17 cellular contexts compared by ENCODE assay signal in genomic region chr7:36198854-36199266, GRCh38. TPM values are rescaled to one million over a fixed set of nuclear protein-coding genes. Genes with fewer than 3 reads are reported as not detected.
A peak's percentile ranks its signal among the peaks of the same experiment; 100 is the strongest.
DNase-seq lines count a peak whose midpoint lies in the region; ATAC-seq, FAIRE-seq and TF ChIP-seq lines count a peak whose summit lies in the region.
"Had no signal": no experiment of that assay in that cellular context is flagged by ENCODE, and none has a peak within 500 bp of the region (broad histone marks: within the 10 kb centered on the region; RNA-seq: fewer than 3 reads in every experiment).

No MANE protein-coding gene starts in this region.

- no peaks in the 10 kb centered on the region for H3F3A ChIP-seq in GM23248 (ENCODE audit: insufficient read depth)

- intact Hi-C loops in upper lobe of right lung (cut with DNase I), result no loop called here

- H3K9me2 ChIP-seq in GM23248 (ENCODE audit: insufficient read depth), result no peaks in the 10 kb centered on the region

- no peaks in the 10 kb centered on the region for H3K79me2 ChIP-seq in GM23248 (ENCODE audit: insufficient read depth)

- H2AFZ ChIP-seq in GM23248, result no peak overlapping the region

- in situ Hi-C loops in GM23248 (cut with MboI), result no loop called here

- ATAC-seq in activated CD8-positive, alpha-beta memory T cell treated with anti-CD3 and anti-CD28 coated beads, Interleukin-2, amount 10 ng/mL, durations not matched to agents 7 days and 5 days, result peak; percentile 51
- peak; percentile 33 for ATAC-seq in upper lobe of right lung
- ATAC-seq in stimulated activated naive B cell treated with anti-CD40 and anti-IgM and Interleukin-4, amounts not matched to agents 10 μg/mL and 1 μg/mL and 100 μg/mL, for 72 hours (replicated peaks), result no peak
- ATAC-seq: left colon had no signal

- H3K4me2 ChIP-seq in GM23248 (ENCODE audit: unreplicated experiment), result no peak overlapping the region

- H3K9ac ChIP-seq in endodermal cell (ENCODE audit: extremely low read depth, low read length, poor library complexity, severe bottlenecking) (no peak overlapping the region), GM23248 (no peak overlapping the region)

- no peaks in the 10 kb centered on the region for H4K20me1 ChIP-seq in GM23248 (ENCODE audit: insufficient read depth)

- TF ChIP-seq CTCF in endodermal cell (conservative IDR thresholded peaks at IDR 0.05), result no peak
- TF ChIP-seq CTCF in upper lobe of right lung (IDR thresholded peaks at IDR 0.05), result no peak

- H3K27me3 Mint-ChIP-seq in activated CD8-positive, alpha-beta memory T cell treated with anti-CD3 and anti-CD28 coated beads, Interleukin-2, amount 10 ng/mL, durations not matched to agents 7 days and 5 days, result peaks cover 15% of the 10 kb centered on the region
- no peaks in the 10 kb centered on the region for H3K27me3 Mint-ChIP-seq in endodermal cell (ENCODE audit: insufficient read depth)
- H3K27me3 Mint-ChIP-seq in stimulated activated naive B cell treated with anti-CD40 and anti-IgM and Interleukin-4, amounts not matched to agents 10 μg/mL and 1 μg/mL and 100 μg/mL, for 72 hours, result peaks cover 0 to 3% of the 10 kb centered on the region in 2 donors
- H3K27me3 Mint-ChIP-seq: type B pancreatic cell had no signal

- no peaks in the 10 kb centered on the region for H3K27me3 ChIP-seq in endodermal cell (ENCODE audit: control insufficient read depth, insufficient read depth, low read length, poor library complexity, severe bottlenecking)
- no peaks in the 10 kb centered on the region for H3K27me3 ChIP-seq in upper lobe of right lung
- H3K27me3 ChIP-seq in GM23248 (replicated peaks; ENCODE audit: insufficient read depth), result no peaks in the 10 kb centered on the region
- H3K27me3 ChIP-seq: esophagus squamous epithelium had no signal

- no peak for FAIRE-seq in RCC 7860 (lab: Jason Lieb, UNC)

- 83 to 92% methylated on average over 3 to 4 of the region's 4 CpGs for WGBS in endodermal cell (ENCODE audit: insufficient coverage in 1 of 2, insufficient read length in 1 of 2), 2 experiments
- WGBS in GM23248 (ENCODE audit: low coverage in 1 of 2, low lambda C conversion rate in 2 of 2, missing lambda C conversion rate in 2 of 2), 2 experiments, result 76% methylated on average over 4 of the region's 4 CpGs

- peaks cover 16% of the 10 kb centered on the region for H3K4me1 Mint-ChIP-seq in activated CD8-positive, alpha-beta memory T cell treated with anti-CD3 and anti-CD28 coated beads, Interleukin-2, amount 10 ng/mL, durations not matched to agents 7 days and 5 days
- H3K4me1 Mint-ChIP-seq in endodermal cell, result peaks cover 20% of the 10 kb centered on the region
- peaks cover 0 to 2% of the 10 kb centered on the region in 2 donors for H3K4me1 Mint-ChIP-seq in stimulated activated naive B cell treated with anti-CD40 and anti-IgM and Interleukin-4, amounts not matched to agents 10 μg/mL and 1 μg/mL and 100 μg/mL, for 72 hours

- H3K4me3 Mint-ChIP-seq in activated CD8-positive, alpha-beta memory T cell treated with anti-CD3 and anti-CD28 coated beads, Interleukin-2, amount 10 ng/mL, durations not matched to agents 7 days and 5 days, result no peak overlapping the region
- no peak overlapping the region for H3K4me3 Mint-ChIP-seq in endodermal cell
- H3K4me3 Mint-ChIP-seq in stimulated activated naive B cell treated with anti-CD40 and anti-IgM and Interleukin-4, amounts not matched to agents 10 μg/mL and 1 μg/mL and 100 μg/mL, for 72 hours, result no peak overlapping the region
- H3K4me3 Mint-ChIP-seq: type B pancreatic cell had no signal

- no peaks in the 10 kb centered on the region for H3K36me3 Mint-ChIP-seq in activated CD8-positive, alpha-beta memory T cell treated with anti-CD3 and anti-CD28 coated beads, Interleukin-2, amount 10 ng/mL, durations not matched to agents 7 days and 5 days
- H3K36me3 Mint-ChIP-seq in endodermal cell (ENCODE audit: low read depth), result peaks cover 22% of the 10 kb centered on the region
- H3K36me3 Mint-ChIP-seq in stimulated activated naive B cell treated with anti-CD40 and anti-IgM and Interleukin-4, amounts not matched to agents 10 μg/mL and 1 μg/mL and 100 μg/mL, for 72 hours, result no peaks in the 10 kb centered on the region

- peaks cover 12% of the 10 kb centered on the region for H3K9me3 ChIP-seq in endodermal cell (ENCODE audit: control insufficient read depth, low read length)
- H3K9me3 ChIP-seq in upper lobe of right lung, result no peaks in the 10 kb centered on the region
- H3K9me3 ChIP-seq in GM23248 (ENCODE audit: low read depth), result no peaks in the 10 kb centered on the region
- H3K9me3 ChIP-seq: esophagus squamous epithelium had no signal

- H3K4me3 ChIP-seq in endodermal cell (ENCODE audit: low read length) (no peak overlapping the region), upper lobe of right lung (no peak overlapping the region), GM23248 (no peak overlapping the region)
- H3K4me3 ChIP-seq: esophagus squamous epithelium had no signal

- H3K36me3 ChIP-seq in endodermal cell (ENCODE audit: control insufficient read depth, insufficient read depth, low read length), result peaks cover 7% of the 10 kb centered on the region
- H3K36me3 ChIP-seq in upper lobe of right lung, result no peaks in the 10 kb centered on the region
- H3K36me3 ChIP-seq in GM23248 (ENCODE audit: low read depth), result no peaks in the 10 kb centered on the region
- H3K36me3 ChIP-seq: esophagus squamous epithelium had no signal

- H3K9me3 Mint-ChIP-seq in activated CD8-positive, alpha-beta memory T cell treated with anti-CD3 and anti-CD28 coated beads, Interleukin-2, amount 10 ng/mL, durations not matched to agents 7 days and 5 days (ENCODE audit: low read depth), result no peaks in the 10 kb centered on the region
- H3K9me3 Mint-ChIP-seq in endodermal cell, result peaks cover 12% of the 10 kb centered on the region
- no peaks in the 10 kb centered on the region for H3K9me3 Mint-ChIP-seq in stimulated activated naive B cell treated with anti-CD40 and anti-IgM and Interleukin-4, amounts not matched to agents 10 μg/mL and 1 μg/mL and 100 μg/mL, for 72 hours
- H3K9me3 Mint-ChIP-seq: type B pancreatic cell had no signal

- DNase-seq in activated CD8-positive, alpha-beta memory T cell treated with anti-CD3 and anti-CD28 coated beads, Interleukin-2, amount 10 ng/mL, durations not matched to agents 7 days and 5 days, result peak; percentile 46
- no peak for DNase-seq in activated CD8-positive, alpha-beta memory T cell treated with anti-CD3 and anti-CD28 coated beads, Interleukin-2, amount 50 U/mL, for 48 hours
- DNase-seq in RCC 7860 (ENCODE audit: low spot score) (peak; percentile 32), endodermal cell (peak; percentile 26), upper lobe of right lung (no peak), GM23248 (no peak), GM19238 (ENCODE audit: insufficient read length, low spot score) (no peak)
- no peak for DNase-seq in stimulated activated naive B cell treated with anti-CD40 and anti-IgM and Interleukin-4, amounts not matched to agents 10 μg/mL and 1 μg/mL and 100 μg/mL, for 72 hours
- DNase-seq: activated CD4-positive, CD25-positive, alpha-beta regulatory T cell; anterior cingulate cortex; COR-L47; esophagus squamous epithelium; hypothalamus; left colon; NCI-H146; NCI-H446 treated with DMSO at 0.1 percent for 48 hours had no signal

- no peak overlapping the region for H3K27ac Mint-ChIP-seq in activated CD8-positive, alpha-beta memory T cell treated with anti-CD3 and anti-CD28 coated beads, Interleukin-2, amount 10 ng/mL, durations not matched to agents 7 days and 5 days
- H3K27ac Mint-ChIP-seq in endodermal cell, result peak overlapping the region; percentile 44
- no peak overlapping the region for H3K27ac Mint-ChIP-seq in stimulated activated naive B cell treated with anti-CD40 and anti-IgM and Interleukin-4, amounts not matched to agents 10 μg/mL and 1 μg/mL and 100 μg/mL, for 72 hours
- H3K27ac Mint-ChIP-seq: type B pancreatic cell had no signal

- H3K27ac ChIP-seq in endodermal cell (ENCODE audit: low read depth, low read length), result no peak overlapping the region
- no peak overlapping the region for H3K27ac ChIP-seq in upper lobe of right lung
- no peak overlapping the region for H3K27ac ChIP-seq in GM23248
- H3K27ac ChIP-seq: esophagus squamous epithelium had no signal

- peaks cover 6% of the 10 kb centered on the region for H3K4me1 ChIP-seq in endodermal cell (ENCODE audit: control insufficient read depth, insufficient read depth, low read length)
- peaks cover 16% of the 10 kb centered on the region for H3K4me1 ChIP-seq in upper lobe of right lung
- H3K4me1 ChIP-seq in GM23248 (ENCODE audit: insufficient read depth), result peaks cover 4% of the 10 kb centered on the region; the same call in 1 of the 2 replicates

- CTCF ChIA-PET in activated CD8-positive, alpha-beta memory T cell treated with anti-CD3 and anti-CD28 coated beads, Interleukin-2, amount 10 ng/mL, durations not matched to agents 7 days and 5 days (lab: Charles Lee), result interaction anchor here (1.1 kb wide), 1 partner anchor 8 kb away, joined by 4 read pairs; no protein-coding TSS in a partner anchor

RNA-seq across cellular contexts. Expression of gene EEPD1, which starts 45.8 kb away (rescaled TPM):
- total RNA-seq in activated CD8-positive, alpha-beta memory T cell treated with anti-CD3 and anti-CD28 coated beads, Interleukin-2, amount 10 ng/mL, durations not matched to agents 7 days and 5 days, result 1 to 10 TPM; 1.4 to 3.3 TPM
- total RNA-seq in endodermal cell (10 to 100 TPM in 1 of 2 donors, 1 to 10 TPM in 1; 9.7 to 11.4 TPM), upper lobe of right lung (9.9 TPM)
- polyA plus RNA-seq in endodermal cell (2013, experiment 1 of 2), result 5.7 TPM
- polyA plus RNA-seq in endodermal cell (2013, experiment 2 of 2), result 6.1 TPM
- 5.2 and 13.3 TPM in 2 replicates for total RNA-seq in GM23248 (2014; rRNA removed; shearing (Covaris generic))
- polyA plus RNA-seq in GM23248 (2016; fragmentation: Nextera tagmentation; extraction: Ambion mirVana), result 1.6 and 1.9 TPM in 2 replicates

Comparison
In these comparisons a context has a peak if more than half of its experiments do, and no peak if none do; other contexts are left out.
1. DNase-seq: peak in activated CD8-positive, alpha-beta memory T cell treated with anti-CD3 and anti-CD28 coated beads, Interleukin-2, amount 10 ng/mL, durations not matched to agents 7 days and 5 days (single experiment), RCC 7860 (single experiment) and endodermal cell (single experiment); none in activated CD8-positive, alpha-beta memory T cell treated with anti-CD3 and anti-CD28 coated beads, Interleukin-2, amount 50 U/mL, for 48 hours (single experiment), upper lobe of right lung (single experiment), stimulated activated naive B cell treated with anti-CD40 and anti-IgM and Interleukin-4, amounts not matched to agents 10 μg/mL and 1 μg/mL and 100 μg/mL, for 72 hours (single experiment), GM23248 (single experiment) and GM19238 (single experiment).
2. ATAC-seq: peak in activated CD8-positive, alpha-beta memory T cell treated with anti-CD3 and anti-CD28 coated beads, Interleukin-2, amount 10 ng/mL, durations not matched to agents 7 days and 5 days (single experiment) and upper lobe of right lung (single experiment); none in stimulated activated naive B cell treated with anti-CD40 and anti-IgM and Interleukin-4, amounts not matched to agents 10 μg/mL and 1 μg/mL and 100 μg/mL, for 72 hours (0 of 2).